ENCODE assay signal across 12 cellular contexts in the genomic region with DNA sequence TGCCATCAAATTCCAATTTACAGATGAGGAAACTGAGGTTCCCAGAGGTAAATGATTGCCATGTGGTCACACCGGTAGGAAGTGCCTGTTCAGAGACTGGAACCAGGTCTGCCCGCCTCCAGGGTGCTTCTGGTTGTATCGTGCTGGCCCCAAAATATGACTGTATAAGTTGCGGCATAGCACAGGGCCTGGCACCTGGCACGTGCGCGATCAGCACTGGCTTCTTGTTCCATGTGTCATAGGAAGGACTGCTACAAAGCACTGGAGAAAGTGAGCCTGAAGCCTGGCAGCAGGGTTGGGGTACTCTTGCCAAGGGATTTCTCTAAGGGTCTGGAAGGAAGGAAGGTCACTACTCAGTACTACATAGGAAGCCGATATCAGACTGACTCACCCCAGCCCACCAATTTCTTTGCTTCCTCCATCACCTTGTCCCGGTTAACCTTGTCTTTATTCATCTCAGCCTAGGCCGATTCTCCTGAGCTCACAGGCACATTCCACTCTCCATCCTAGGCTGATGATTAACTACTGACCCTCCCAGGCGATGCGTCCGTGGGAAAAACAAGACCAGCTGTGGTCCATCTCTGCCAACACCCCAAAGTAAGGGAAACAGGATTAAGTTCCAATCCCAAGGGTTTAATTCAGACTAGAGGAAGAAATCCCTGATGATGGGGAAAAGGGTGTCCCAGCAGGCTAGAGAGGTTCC. TPM values are rescaled to one million over a fixed set of nuclear protein-coding genes. Genes with fewer than 3 reads are reported as not detected.
DNase-seq lines count a peak whose midpoint lies in the region; ATAC-seq and TF ChIP-seq lines count a peak whose summit lies in the region.
"Had no signal": no experiment of that assay in that cellular context is flagged by ENCODE, and none has a peak within 500 bp of the region (broad histone marks: within the 10 kb centered on the region; RNA-seq: fewer than 3 reads in every experiment).

No MANE protein-coding gene starts in this region.

- no peak overlapping the region for H4K8ac ChIP-seq in neuronal stem cell (ENCODE audit: low read depth, low read length)

- H3F3A ChIP-seq in GM23338 (replicated peaks; ENCODE audit: low read depth), result no peaks in the 10 kb centered on the region

- H2BK15ac ChIP-seq in neuronal stem cell (ENCODE audit: low read length), result no peak overlapping the region

- CTCF ChIA-PET in activated CD8-positive, alpha-beta memory T cell treated with anti-CD3 and anti-CD28 coated beads, Interleukin-2, amount 10 ng/mL, durations not matched to agents 7 days and 5 days (lab: Charles Lee), result interaction anchor here (1.2 to 4.0 kb wide), 4 partner anchors 13 to 126 kb away, joined by 3 to 17 read pairs (median 3); no protein-coding TSS in a partner anchor

- H3K79me1 ChIP-seq in neuronal stem cell (ENCODE audit: low read depth, low read length), result no peaks in the 10 kb centered on the region

- no peak overlapping the region for H3K27ac ChIP-seq in GM23338 (ENCODE audit: low read depth)
- H3K27ac ChIP-seq in neuronal stem cell (replicated peaks; ENCODE audit: low read length), result no peak overlapping the region
- no peak overlapping the region for H3K27ac ChIP-seq in aorta (ENCODE audit: low read depth in 1 of 2, low read length in 2 of 2)
- H3K27ac ChIP-seq: ascending aorta had no signal

- H3K9ac ChIP-seq in neuronal stem cell (ENCODE audit: low read depth, low read length, poor library complexity), result no peak overlapping the region

- H3K36me3 Mint-ChIP-seq in activated CD8-positive, alpha-beta memory T cell treated with anti-CD3 and anti-CD28 coated beads, Interleukin-2, amount 10 ng/mL, durations not matched to agents 7 days and 5 days, result peaks cover 35% of the 10 kb centered on the region
- no peaks in the 10 kb centered on the region; the same call in 2 of the 3 replicates for H3K36me3 Mint-ChIP-seq in GM23338 (ENCODE audit: low read depth)
- peaks cover 62% of the 10 kb centered on the region for H3K36me3 Mint-ChIP-seq in dendritic cell treated with granulocyte-macrophage colony-stimulating factor and Interleukin-4, amounts not matched to agents 40 ng/mL and 50 ng/mL, for 4 days (ENCODE audit: low read depth)

- H3K14ac ChIP-seq in neuronal stem cell (ENCODE audit: low read length), result no peak overlapping the region

- H3K36me3 ChIP-seq in GM23338 (ENCODE audit: insufficient read depth) (no peaks in the 10 kb centered on the region), neuronal stem cell (replicated peaks in 1 of 2; ENCODE audit: control insufficient read depth in 2 of 2, insufficient read depth in 2 of 2, low read length in 2 of 2) (no peaks in the 10 kb centered on the region), aorta (ENCODE audit: control insufficient read depth in 1 of 2, insufficient read depth in 2 of 2, low read length in 1 of 2) (no peaks in the 10 kb centered on the region)
- H3K36me3 ChIP-seq: ascending aorta had no signal

- no peak overlapping the region for H3K23ac ChIP-seq in neuronal stem cell (ENCODE audit: low read depth, low read length, poor library complexity)

- no peak overlapping the region for H2AK5ac ChIP-seq in neuronal stem cell (ENCODE audit: low read depth, low read length)

- H2AFZ ChIP-seq in GM23338 (no peak overlapping the region), neuronal stem cell (ENCODE audit: low read length) (no peak overlapping the region)

- H3K27me3 ChIP-seq in GM23338 (ENCODE audit: insufficient read depth) (peaks cover 19% of the 10 kb centered on the region; the same call in 1 of the 2 replicates), neuronal stem cell (ENCODE audit: control insufficient read depth in 3 of 3, insufficient read depth in 3 of 3, low read depth in 1 of 3, low read length in 3 of 3) (peaks cover 2 to 52% (median 31%) of the 10 kb centered on the region in 3 experiments), aorta (ENCODE audit: control insufficient read depth in 1 of 2, insufficient read depth in 2 of 2, low read length in 1 of 2) (no peaks in the 10 kb centered on the region)
- H3K27me3 ChIP-seq: ascending aorta had no signal

- peaks cover 57% of the 10 kb centered on the region for H3K4me1 Mint-ChIP-seq in activated CD8-positive, alpha-beta memory T cell treated with anti-CD3 and anti-CD28 coated beads, Interleukin-2, amount 10 ng/mL, durations not matched to agents 7 days and 5 days
- peaks cover 5% of the 10 kb centered on the region; the same call in 2 of the 3 replicates for H3K4me1 Mint-ChIP-seq in GM23338
- H3K4me1 Mint-ChIP-seq in dendritic cell treated with granulocyte-macrophage colony-stimulating factor and Interleukin-4, amounts not matched to agents 40 ng/mL and 50 ng/mL, for 4 days (ENCODE audit: low read depth), result peaks cover 85% of the 10 kb centered on the region

- H3K9me2 ChIP-seq in GM23338 (ENCODE audit: insufficient read depth), result no peaks in the 10 kb centered on the region

- no peak for DNase-seq in activated CD8-positive, alpha-beta memory T cell treated with anti-CD3 and anti-CD28 coated beads, Interleukin-2, amount 10 ng/mL, durations not matched to agents 7 days and 5 days
- DNase-seq in activated CD8-positive, alpha-beta memory T cell treated with anti-CD3 and anti-CD28 coated beads, Interleukin-2, amount 50 U/mL, for 4 hours, result no peak
- no peak for DNase-seq in GM23338 (ENCODE audit: low spot score)
- peak; percentile 36 for DNase-seq in posterior vena cava (ENCODE audit: low spot score)
- DNase-seq in neuronal stem cell (ENCODE audit: low spot score), result no peak
- no peak for DNase-seq in aorta
- DNase-seq: hippocampal formation, left cardiac atrium had no signal

- H4K91ac ChIP-seq in neuronal stem cell (ENCODE audit: low read depth, low read length, poor library complexity), result no peak overlapping the region

- intact Hi-C loops in dendritic cell treated with granulocyte-macrophage colony-stimulating factor and Interleukin-4, amounts not matched to agents 40 ng/mL and 50 ng/mL, for 4 days (cut with micrococcal nuclease), result loop anchor here (5.0 to 10.0 kb wide), 2 partner anchors 38 to 65 kb away; no protein-coding TSS in a partner anchor
- intact Hi-C loops in posterior vena cava (cut with DNase I), result no loop called here
- intact Hi-C loops in aorta (cut with DNase I), result no loop called here

- no peak overlapping the region for H2BK5ac ChIP-seq in neuronal stem cell (ENCODE audit: low read length)

- H3K4me1 ChIP-seq in GM23338 (ENCODE audit: insufficient read depth) (no peaks in the 10 kb centered on the region), neuronal stem cell (ENCODE audit: control insufficient read depth in 2 of 2, insufficient read depth in 1 of 2, low read depth in 1 of 2, low read length in 2 of 2) (peaks cover 4 to 5% of the 10 kb centered on the region in 2 donors), aorta (ENCODE audit: control insufficient read depth in 1 of 2, insufficient read depth in 2 of 2, low read length in 2 of 2) (no peaks in the 10 kb centered on the region)
- H3K4me1 ChIP-seq: ascending aorta had no signal

- no peak overlapping the region for H2BK12ac ChIP-seq in neuronal stem cell (ENCODE audit: low read length)

- H4K20me1 ChIP-seq in GM23338 (replicated peaks; ENCODE audit: insufficient read depth), result peaks cover 3% of the 10 kb centered on the region; the same call in 1 of the 2 replicates

- H2BK120ac ChIP-seq in neuronal stem cell (ENCODE audit: low read depth, low read length), result no peak overlapping the region

- no peaks in the 10 kb centered on the region for H3K9me3 ChIP-seq in neuronal stem cell (replicated peaks in 1 of 2; ENCODE audit: control insufficient read depth in 2 of 2, insufficient read depth in 1 of 2, low read depth in 1 of 2, low read length in 2 of 2)
- no peaks in the 10 kb centered on the region for H3K9me3 ChIP-seq in aorta (ENCODE audit: control insufficient read depth, low read length)
- H3K9me3 ChIP-seq: ascending aorta had no signal

- no CpG with 5 or more reads among the region's 13 CpGs for WGBS in neuronal stem cell (ENCODE audit: extremely low coverage in 2 of 2, insufficient read length in 2 of 2, insufficient replicate concordance in 1 of 2), 2 donors
- WGBS in aorta, 2 donors, result 86 to 91% methylated on average over 13 of the region's 13 CpGs

- no peak for ATAC-seq in activated CD8-positive, alpha-beta memory T cell treated with anti-CD3 and anti-CD28 coated beads, Interleukin-2, amount 10 ng/mL, durations not matched to agents 7 days and 5 days
- ATAC-seq in GM23338 (no peak), HG02759 (IDR thresholded peaks at IDR 0.05; ENCODE audit: unreplicated experiment) (no peak), aorta (ENCODE audit: low FRiP score) (no peak)

- H3K4me3 Mint-ChIP-seq in activated CD8-positive, alpha-beta memory T cell treated with anti-CD3 and anti-CD28 coated beads, Interleukin-2, amount 10 ng/mL, durations not matched to agents 7 days and 5 days, result peak overlapping the region; percentile 78
- no peak overlapping the region for H3K4me3 Mint-ChIP-seq in GM23338
- peak overlapping the region; percentile 93 for H3K4me3 Mint-ChIP-seq in dendritic cell treated with granulocyte-macrophage colony-stimulating factor and Interleukin-4, amounts not matched to agents 40 ng/mL and 50 ng/mL, for 4 days

- peak overlapping the region; percentile 78; the same call in 1 of the 2 replicates for H3K4me2 ChIP-seq in GM23338
- H3K4me2 ChIP-seq in neuronal stem cell (ENCODE audit: insufficient read depth, low read length, poor library complexity, severe bottlenecking), result no peak overlapping the region

- no peak overlapping the region for H3K4me3 ChIP-seq in GM23338
- no peak overlapping the region for H3K4me3 ChIP-seq in neuronal stem cell (ENCODE audit: low read length in 2 of 2)
- H3K4me3 ChIP-seq in aorta (ENCODE audit: low read length in 2 of 2), result no peak overlapping the region

- no peak overlapping the region for H3K27ac Mint-ChIP-seq in activated CD8-positive, alpha-beta memory T cell treated with anti-CD3 and anti-CD28 coated beads, Interleukin-2, amount 10 ng/mL, durations not matched to agents 7 days and 5 days
- no peak overlapping the region for H3K27ac Mint-ChIP-seq in GM23338
- no peak overlapping the region for H3K27ac Mint-ChIP-seq in dendritic cell treated with granulocyte-macrophage colony-stimulating factor and Interleukin-4, amounts not matched to agents 40 ng/mL and 50 ng/mL, for 4 days

- H3K79me2 ChIP-seq in GM23338 (replicated peaks; ENCODE audit: insufficient read depth), result no peaks in the 10 kb centered on the region

- no peak for TF ChIP-seq CTCF in GM23338 (conservative IDR thresholded peaks at IDR 0.05; ENCODE audit: low read depth in 2 of 2)

- no peak overlapping the region for H3K18ac ChIP-seq in neuronal stem cell (ENCODE audit: low read length)

- H3K9me3 Mint-ChIP-seq in activated CD8-positive, alpha-beta memory T cell treated with anti-CD3 and anti-CD28 coated beads, Interleukin-2, amount 10 ng/mL, durations not matched to agents 7 days and 5 days (ENCODE audit: low read depth), result peaks cover 4% of the 10 kb centered on the region
- H3K9me3 Mint-ChIP-seq in GM23338, result no peaks in the 10 kb centered on the region
- H3K9me3 Mint-ChIP-seq in dendritic cell treated with granulocyte-macrophage colony-stimulating factor and Interleukin-4, amounts not matched to agents 40 ng/mL and 50 ng/mL, for 4 days, result no peaks in the 10 kb centered on the region

- peaks cover 26% of the 10 kb centered on the region for H3K27me3 Mint-ChIP-seq in activated CD8-positive, alpha-beta memory T cell treated with anti-CD3 and anti-CD28 coated beads, Interleukin-2, amount 10 ng/mL, durations not matched to agents 7 days and 5 days
- H3K27me3 Mint-ChIP-seq in GM23338 (ENCODE audit: insufficient read depth, low read depth, poor library complexity), result peaks cover 32% of the 10 kb centered on the region
- H3K27me3 Mint-ChIP-seq in dendritic cell treated with granulocyte-macrophage colony-stimulating factor and Interleukin-4, amounts not matched to agents 40 ng/mL and 50 ng/mL, for 4 days, result no peaks in the 10 kb centered on the region

- H3K4ac ChIP-seq in neuronal stem cell (ENCODE audit: low read length), result no peak overlapping the region

RNA-seq across cellular contexts. Expression of a gene that starts 1.8 kb away (rescaled TPM):
- total RNA-seq in activated CD8-positive, alpha-beta memory T cell treated with anti-CD3 and anti-CD28 coated beads, Interleukin-2, amount 10 ng/mL, durations not matched to agents 7 days and 5 days, result 10 to 100 TPM in 1 of 2 experiments, 1 to 10 TPM in 1; 6.8 to 21.4 TPM
- 5.9 and 6.8 TPM in 2 replicates for total RNA-seq in GM23338 (2014; rRNA removed; shearing (Covaris generic))
- polyA plus RNA-seq in GM23338 (2016; fragmentation: Nextera tagmentation; extraction: Ambion mirVana) (7.0 and 8.8 TPM in 2 replicates), aorta (1 to 10 TPM; 1.1 to 2.3 TPM)
- total RNA-seq in posterior vena cava (1 to 10 TPM; 6.9 to 8.2 TPM), aorta (10 to 100 TPM; 12.6 to 15.3 TPM)
- polyA plus RNA-seq in neuronal stem cell (2013, experiment 1 of 2), result 0.59 TPM
- polyA plus RNA-seq in neuronal stem cell (2013, experiment 2 of 2), result 0.62 TPM
- total RNA-seq: dermis microvascular lymphatic vessel endothelial cell had no signal
